Comparison of ENCODE assay signal across 11 cellular contexts in the genomic region with DNA sequence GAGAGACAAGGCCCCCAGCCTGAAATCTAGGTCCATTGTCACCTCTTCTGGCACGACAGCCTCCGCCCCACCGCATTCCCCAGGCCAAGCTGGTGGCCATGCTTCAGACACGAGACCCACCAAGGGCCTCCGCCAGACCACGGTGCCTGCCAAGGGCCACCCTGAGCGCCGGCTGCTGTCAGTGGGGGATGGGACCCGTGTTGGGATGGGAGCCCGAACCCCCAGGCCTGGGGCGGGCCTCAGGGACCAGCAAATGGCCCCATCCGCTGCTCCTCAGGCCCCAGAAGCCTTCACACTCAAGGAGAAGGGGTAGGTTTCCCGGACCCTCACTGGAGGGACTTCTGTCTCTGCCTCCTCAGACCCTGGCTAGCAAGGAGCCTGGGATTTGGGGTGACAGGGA. TPM values are rescaled to one million over a fixed set of nuclear protein-coding genes. Genes with fewer than 3 reads are reported as not detected.
DNase-seq lines count a peak whose midpoint lies in the region; ATAC-seq, FAIRE-seq and TF ChIP-seq lines count a peak whose summit lies in the region.
"Had no signal": no experiment of that assay in that cellular context is flagged by ENCODE, and none has a peak within 500 bp of the region (broad histone marks: within the 10 kb centered on the region; RNA-seq: fewer than 3 reads in every experiment).

No MANE protein-coding gene starts in this region.

- no peak for FAIRE-seq in kidney (lab: Jason Lieb, UNC)

- H3K4me3 Mint-ChIP-seq in activated CD8-positive, alpha-beta T cell treated with anti-CD3 and anti-CD28 coated beads for 36 hours, result peak overlapping the region; percentile 67

- H3K27ac ChIP-seq in HEK293 (ENCODE audit: extremely low read depth, low read depth, low read length) (peak overlapping the region; percentile 70; the same call in 1 of the 2 replicates), kidney (ENCODE audit: low read depth in 2 of 2, low read length in 2 of 2) (no peak overlapping the region)

- H3K27me3 Mint-ChIP-seq in activated CD8-positive, alpha-beta T cell treated with anti-CD3 and anti-CD28 coated beads for 36 hours, result no peaks in the 10 kb centered on the region

- ATAC-seq in activated CD8-positive, alpha-beta T cell treated with anti-CD3 and anti-CD28 coated beads for 36 hours, result no peak
- ATAC-seq in GM21528 (IDR thresholded peaks at IDR 0.05; ENCODE audit: low FRiP score, unreplicated experiment), result no peak

- H3K4me1 Mint-ChIP-seq in activated CD8-positive, alpha-beta T cell treated with anti-CD3 and anti-CD28 coated beads for 36 hours (ENCODE audit: low read depth), result peaks cover 8% of the 10 kb centered on the region

- H3K9ac ChIP-seq in kidney (ENCODE audit: low read length in 2 of 2), result no peak overlapping the region

- peaks cover 24% of the 10 kb centered on the region for H3K36me3 ChIP-seq in BE2C
- H3K36me3 ChIP-seq in HEK293 (ENCODE audit: control insufficient read depth in 2 of 2, insufficient read depth in 1 of 2, low read length in 2 of 2), result peaks cover 0 to 48% of the 10 kb centered on the region in 2 experiments; a peak in 1 of 3 replicates
- H3K36me3 ChIP-seq in kidney (ENCODE audit: control insufficient read depth in 1 of 2, insufficient read depth in 2 of 2, low read length in 2 of 2), result no peaks in the 10 kb centered on the region

- POLR2A ChIA-PET in HEK293 (lab: Yijun Ruan, JAX), result interaction anchor here (1.1 to 2.4 kb wide), 8 partner anchors 9 to 306 kb away, joined by 3 to 34 read pairs (median 6); partner anchors contain the start of genes AMDHD2, NTN3, TBC1D24 and TRAF7
- POLR2A ChIA-PET in activated CD8-positive, alpha-beta T cell treated with anti-CD3 and anti-CD28 coated beads for 36 hours (lab: Charles Lee), result interaction anchor here (1.4 to 3.2 kb wide), 4 partner anchors 9 to 20 kb away, joined by 5 to 19 read pairs (median 12); partner anchors contain the start of gene NTN3

- H3K4me1 ChIP-seq in BE2C (no peaks in the 10 kb centered on the region; the same call in 1 of the 2 replicates), HEK293 (ENCODE audit: control insufficient read depth, insufficient read depth, low read length) (peaks cover 15% of the 10 kb centered on the region), kidney (ENCODE audit: control insufficient read depth in 1 of 2, insufficient read depth in 1 of 2, low read depth in 1 of 2, low read length in 2 of 2) (peaks cover 0 to 6% of the 10 kb centered on the region in 2 donors)

- intact Hi-C loops in activated CD8-positive, alpha-beta T cell treated with anti-CD3 and anti-CD28 coated beads for 36 hours (cut with micrococcal nuclease), result no loop called here
- intact Hi-C loops in kidney (cut with DNase I), result no loop called here

- H3K27ac Mint-ChIP-seq in activated CD8-positive, alpha-beta T cell treated with anti-CD3 and anti-CD28 coated beads for 36 hours, result no peak overlapping the region

- no peak for TF ChIP-seq CTCF in BE2C (IDR thresholded peaks at IDR 0.05; ENCODE audit: low read depth, low read length)
- TF ChIP-seq CTCF in HEK293 (tag by site-specific recombination; IDR thresholded peaks at IDR 0.05), result no peak
- no peak for TF ChIP-seq CTCF in activated CD8-positive, alpha-beta T cell treated with anti-CD3 and anti-CD28 coated beads for 36 hours (IDR thresholded peaks at IDR 0.05)
- no peak for TF ChIP-seq CTCF in kidney (IDR thresholded peaks at IDR 0.05; ENCODE audit: borderline replicate concordance, extremely low read depth, insufficient read depth)

- no peaks in the 10 kb centered on the region for H3K9me3 Mint-ChIP-seq in activated CD8-positive, alpha-beta T cell treated with anti-CD3 and anti-CD28 coated beads for 36 hours

- DNase-seq in BE2C (no peak), kidney (peak; percentile 68), ureter (ENCODE audit: low spot score) (no peak), Ammon's horn (ENCODE audit: low spot score) (no peak)
- DNase-seq in activated CD8-positive, alpha-beta T cell treated with anti-CD3 and anti-CD28 coated beads for 36 hours, result no peak
- no peak for DNase-seq in activated effector memory CD4-positive, alpha-beta T cell treated with anti-CD3 and anti-CD28 coated beads, Interleukin-2, amount 50 U/mL, for 16 hours
- DNase-seq: NCI-H510A treated with DMSO at 0.1 percent for 48 hours; stimulated activated naive CD4-positive, alpha-beta T cell treated with Interleukin-2 at 50 U/mL for 16 hours had no signal

- CTCF ChIA-PET in HEK293 (lab: Yijun Ruan, JAX), result interaction anchor here (0.7 kb wide), 1 partner anchor 33 kb away, joined by 3 read pairs; no protein-coding TSS in a partner anchor
- CTCF ChIA-PET in activated CD8-positive, alpha-beta T cell treated with anti-CD3 and anti-CD28 coated beads for 36 hours (lab: Charles Lee), result interaction anchor here (1.0 to 2.9 kb wide), 4 partner anchors 20 to 192 kb away, joined by 3 to 11 read pairs (median 4); partner anchors contain the start of gene CCNF

- H3K27me3 ChIP-seq in BE2C, result no peaks in the 10 kb centered on the region

- H3K9me3 ChIP-seq in BE2C (no peaks in the 10 kb centered on the region), HEK293 (ENCODE audit: control insufficient read depth, insufficient read depth, low read depth, low read length) (no peaks in the 10 kb centered on the region), kidney (ENCODE audit: control insufficient read depth in 1 of 2, low read length in 2 of 2) (no peaks in the 10 kb centered on the region)

- H3K4me3 ChIP-seq in BE2C (ENCODE audit: low read depth, low read length) (peak overlapping the region; percentile 63), HEK293 (ENCODE audit: low read depth, low read length) (no peak overlapping the region; the same call in 1 of the 2 replicates), kidney (ENCODE audit: low read length in 2 of 2) (no peak overlapping the region)

- H3K36me3 Mint-ChIP-seq in activated CD8-positive, alpha-beta T cell treated with anti-CD3 and anti-CD28 coated beads for 36 hours (ENCODE audit: low read depth), result peaks cover 13% of the 10 kb centered on the region

TF ChIP-seq in HEK293, 187 proteins besides CTCF, POLR2A, EP300 and RAD21:
- TF ChIP-seq ZNF621 (tag by site-specific recombination; IDR thresholded peaks at IDR 0.05) (no peak), ZNF23 (tag by site-specific recombination; IDR thresholded peaks at IDR 0.05; ENCODE audit: borderline replicate concordance) (no peak), ZBTB8A (tag by site-specific recombination; IDR thresholded peaks at IDR 0.05) (no peak)

RNA-seq across cellular contexts. Expression of gene TEDC2, which starts 1.0 kb away (rescaled TPM):
- 13.3 TPM for polyA plus RNA-seq in BE2C (2012; ENCODE audit: insufficient read depth, insufficient read length, low read depth)
- 10 to 100 TPM; 23.2 to 30.7 TPM for total RNA-seq in activated CD8-positive, alpha-beta T cell treated with anti-CD3 and anti-CD28 coated beads for 36 hours
- total RNA-seq in kidney (1.4 TPM), ureter (1.5 TPM)
- 1.7 TPM for polyA plus RNA-seq in kidney (ENCODE audit: insufficient read depth, low read depth, low replicate concordance)

RNA-seq across cellular contexts. Expression of gene NTN3, which starts 10.2 kb away (rescaled TPM):
- 4.2 TPM for polyA plus RNA-seq in BE2C (2012; ENCODE audit: insufficient read depth, insufficient read length, low read depth)
- total RNA-seq in activated CD8-positive, alpha-beta T cell treated with anti-CD3 and anti-CD28 coated beads for 36 hours, result not detected
- total RNA-seq in kidney (0.28 TPM), ureter (not detected)
- polyA plus RNA-seq in kidney (ENCODE audit: insufficient read depth, low read depth, low replicate concordance), result not detected
- total RNA-seq: HT-29 had no signal

RNA-seq across cellular contexts. Expression of gene TBC1D24, which starts 14.0 kb away (rescaled TPM):
- 27.6 TPM for polyA plus RNA-seq in BE2C (2012; ENCODE audit: insufficient read depth, insufficient read length, low read depth)
- total RNA-seq in activated CD8-positive, alpha-beta T cell treated with anti-CD3 and anti-CD28 coated beads for 36 hours, result 10 to 100 TPM; 16.6 to 16.7 TPM
- total RNA-seq in kidney (25.7 TPM), ureter (6.5 TPM)
- polyA plus RNA-seq in kidney (ENCODE audit: insufficient read depth, low read depth, low replicate concordance), result 23.9 TPM

RNA-seq across cellular contexts. Expression of gene CCNF, which starts 31.7 kb away (rescaled TPM):
- polyA plus RNA-seq in BE2C (2012; ENCODE audit: insufficient read depth, insufficient read length, low read depth), result 18.6 TPM
- total RNA-seq in activated CD8-positive, alpha-beta T cell treated with anti-CD3 and anti-CD28 coated beads for 36 hours, result 10 to 100 TPM; 43.5 TPM
- total RNA-seq in kidney (2.9 TPM), ureter (7.8 TPM)
- polyA plus RNA-seq in kidney (ENCODE audit: insufficient read depth, low read depth, low replicate concordance), result 0.77 TPM

RNA-seq across cellular contexts. Expression of gene ATP6V0C, which starts 52.8 kb away (rescaled TPM):
- 645 TPM for polyA plus RNA-seq in BE2C (2012; ENCODE audit: insufficient read depth, insufficient read length, low read depth)
- total RNA-seq in activated CD8-positive, alpha-beta T cell treated with anti-CD3 and anti-CD28 coated beads for 36 hours, result 10 to 100 TPM; 85.9 to 88.6 TPM
- total RNA-seq in kidney (303 TPM), ureter (170 TPM)
- 520 TPM for polyA plus RNA-seq in kidney (ENCODE audit: insufficient read depth, low read depth, low replicate concordance)
